13 cellular contexts compared by ENCODE assay signal in the genomic region with DNA sequence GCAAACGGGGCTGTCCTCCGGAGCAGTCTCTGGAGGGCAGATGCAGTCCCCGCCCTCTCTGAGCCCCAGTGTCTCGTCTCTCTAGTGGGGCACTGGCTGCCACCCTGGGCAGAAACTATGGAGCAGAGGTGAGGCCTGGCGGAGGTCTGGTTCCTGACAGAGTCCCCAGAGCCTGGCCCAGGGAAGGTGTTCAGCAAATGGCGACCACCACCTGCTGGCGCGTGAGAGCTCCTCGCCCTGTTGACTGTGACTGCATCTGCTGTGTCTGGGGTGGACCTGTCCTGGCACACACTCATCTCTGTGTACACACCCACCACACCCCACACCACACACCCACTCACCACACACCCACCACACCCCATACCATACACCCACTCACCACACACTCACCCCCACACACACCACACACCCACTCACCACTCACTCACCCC. TPM values are rescaled to one million over a fixed set of nuclear protein-coding genes. Genes with fewer than 3 reads are reported as not detected.
"Had no signal": no experiment of that assay in that cellular context is flagged by ENCODE, and none has a peak within 500 bp of the region (broad histone marks: within the 10 kb centered on the region; RNA-seq: fewer than 3 reads in every experiment).

No MANE protein-coding gene starts in this region.

- H3K27ac Mint-ChIP-seq: activated naive CD4-positive, alpha-beta T cell treated with anti-CD3 and anti-CD28 coated beads for 36 hours; endodermal cell had no signal

- DNase-seq: activated naive CD4-positive, alpha-beta T cell treated with anti-CD3 and anti-CD28 coated beads for 36 hours; activated T-cell treated with anti-CD3 and anti-CD28 coated beads, Interleukin-2, amount 50 U/mL, for 48 hours; adrenal gland; dermis blood vessel endothelial cell; endodermal cell; erythroblast; hypothalamus; mammary epithelial cell; stimulated activated CD4-positive, alpha-beta T cell treated with anti-CD3 and anti-CD28 coated beads, Interleukin-2, amount 100 ng/mL, for 24 hours; tibial artery; uterus had no signal

- H3K27ac ChIP-seq: adrenal gland, tibial artery, uterus had no signal

- H3K4me3 Mint-ChIP-seq: activated naive CD4-positive, alpha-beta T cell treated with anti-CD3 and anti-CD28 coated beads for 36 hours; endodermal cell had no signal

- H3K9me3 Mint-ChIP-seq: activated naive CD4-positive, alpha-beta T cell treated with anti-CD3 and anti-CD28 coated beads for 36 hours; endodermal cell had no signal

- H3K27me3 ChIP-seq: adrenal gland, uterus had no signal

- H3K4me3 ChIP-seq: adrenal gland, tibial artery, uterus had no signal

- H3K36me3 ChIP-seq: adrenal gland, tibial artery, uterus had no signal

- ATAC-seq: sciatic nerve had no signal

- H3K4me1 ChIP-seq: tibial artery, uterus had no signal

- H3K9me3 ChIP-seq: adrenal gland, tibial artery, uterus had no signal

RNA-seq across cellular contexts. Expression of a gene that starts 53.9 kb away (rescaled TPM):
- polyA plus RNA-seq: neural cell had no signal
